Comparison of ENCODE assay signal across 19 cellular contexts in the genomic region with DNA sequence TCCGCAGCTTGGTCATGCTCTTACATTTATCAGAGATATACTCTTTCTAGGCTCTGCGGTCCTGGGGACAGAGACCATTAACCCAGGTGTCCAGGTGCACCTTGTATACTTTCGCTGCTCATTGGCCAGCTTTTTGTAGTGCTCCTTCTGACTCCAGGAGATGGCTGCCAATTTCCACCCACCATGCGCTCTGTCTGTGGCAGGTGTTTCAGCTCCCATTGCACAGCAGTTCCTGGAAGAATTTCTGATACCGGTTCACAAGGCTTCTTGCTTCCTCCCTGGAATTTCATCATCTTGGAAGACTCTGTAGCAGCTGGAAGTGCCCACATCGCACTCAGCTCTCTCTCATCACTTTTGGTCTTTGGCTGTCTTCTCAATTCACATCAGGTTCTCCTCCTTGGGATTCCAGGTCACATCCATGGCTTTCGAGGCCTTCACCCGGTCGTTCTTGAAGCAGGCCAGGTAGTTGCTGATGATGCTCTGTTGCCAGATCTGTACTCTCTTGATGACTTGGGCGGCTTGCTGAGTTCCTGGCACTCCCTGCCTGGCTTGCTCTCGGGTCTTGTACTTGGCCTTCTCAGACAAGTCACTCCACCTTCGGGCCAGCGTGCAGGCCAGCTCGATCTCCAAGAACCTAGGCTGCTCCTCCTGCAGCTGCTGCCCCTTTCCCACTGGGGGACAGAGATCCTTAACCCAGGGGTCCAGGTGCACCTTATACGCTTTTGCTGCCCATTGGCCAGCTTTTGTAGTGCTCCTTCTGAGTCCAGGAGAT. TPM values are rescaled to one million over a fixed set of nuclear protein-coding genes. Genes with fewer than 3 reads are reported as not detected.
DNase-seq lines count a peak whose midpoint lies in the region; ATAC-seq, FAIRE-seq and TF ChIP-seq lines count a peak whose summit lies in the region.
"Had no signal": no experiment of that assay in that cellular context is flagged by ENCODE, and none has a peak within 500 bp of the region (broad histone marks: within the 10 kb centered on the region; RNA-seq: fewer than 3 reads in every experiment).

No MANE protein-coding gene starts in this region.

- BruUV-seq in K562 (replicated peaks; lab: Mats Ljungman, UMichigan) (no TSS peak), mammary epithelial cell (replicated peaks; lab: Mats Ljungman, UMichigan) (no TSS peak)

- CTCF ChIA-PET in K562 (lab: Yijun Ruan, JAX; ENCODE audit: low intra/inter-chr PET ratio) (no interaction called here), mammary epithelial cell (lab: Charles Lee; ENCODE audit: low non-redundant PET) (no interaction called here)

- TF ChIP-seq POLR2A in K562 (conservative IDR thresholded peaks at IDR 0.05) (no peak), suprapubic skin (IDR thresholded peaks at IDR 0.05) (no peak)

- H3K4me3 Mint-ChIP-seq in neural progenitor cell = no peak overlapping the region
- H3K4me3 Mint-ChIP-seq: H9 had no signal

- no peaks in the 10 kb centered on the region for H4K20me1 ChIP-seq in K562 (replicated peaks; ENCODE audit: control insufficient read depth, insufficient read depth, low read length)
- H4K20me1 ChIP-seq in neural progenitor cell (ENCODE audit: low read depth) = no peaks in the 10 kb centered on the region
- no peaks in the 10 kb centered on the region for H4K20me1 ChIP-seq in mammary epithelial cell (ENCODE audit: insufficient read depth, low read length)
- H4K20me1 ChIP-seq: BLaER1 had no signal

- H3K79me2 ChIP-seq in K562 (ENCODE audit: control insufficient read depth, insufficient read depth, low read length) = no peaks in the 10 kb centered on the region
- no peaks in the 10 kb centered on the region for H3K79me2 ChIP-seq in neural progenitor cell (ENCODE audit: low read depth)
- no peaks in the 10 kb centered on the region for H3K79me2 ChIP-seq in mammary epithelial cell (ENCODE audit: insufficient read depth, low read length)

- POLR2A ChIA-PET in K562 (lab: Yijun Ruan, JAX) = interaction anchor here (0.9 kb wide), 1 partner anchor 97 kb away, joined by 3 read pairs; no protein-coding TSS in a partner anchor

- WGBS in K562 (ENCODE audit: insufficient coverage, low coverage, missing lambda C conversion rate) = 75% methylated on average over 15 of the region's 15 CpGs
- WGBS in suprapubic skin = 89% methylated on average over 15 of the region's 15 CpGs
- 79% methylated on average over 10 of the region's 15 CpGs for WGBS in mammary epithelial cell (ENCODE audit: low coverage, missing lambda C conversion rate)

- TF ChIP-seq EP300 in K562 (IDR thresholded peaks at IDR 0.05; ENCODE audit: low read length) (no peak), suprapubic skin (IDR thresholded peaks at IDR 0.05) (no peak)

- H3K4me1 ChIP-seq in K562 (replicated peaks in 1 of 2; ENCODE audit: control insufficient read depth in 2 of 2, insufficient read depth in 2 of 2, low read length in 2 of 2) (peaks cover 25 to 38% of the 10 kb centered on the region in 2 experiments), neural progenitor cell (no peaks in the 10 kb centered on the region), suprapubic skin (no peaks in the 10 kb centered on the region), mammary epithelial cell (ENCODE audit: insufficient read depth, low read length) (peaks cover 2% of the 10 kb centered on the region)
- H3K4me1 ChIP-seq: BLaER1 had no signal

- intact Hi-C loops in K562 (cut with micrococcal nuclease) = loop anchor here (5.0 kb wide), 1 partner anchor 41 kb away; the partner anchor contains the start of gene ARL8B
- intact Hi-C loops in mammary epithelial cell (cut with micrococcal nuclease) = no loop called here

- peak; percentile 42 for DNase-seq in activated CD8-positive, alpha-beta memory T cell treated with anti-CD3 and anti-CD28 coated beads, Interleukin-2, amount 50 U/mL, for 48 hours
- DNase-seq in activated CD8-positive, alpha-beta memory T cell treated with anti-CD3 and anti-CD28 coated beads for 24 hours = no peak
- DNase-seq in K562 (ENCODE audit: extremely low read depth in 1 of 4, low spot score in 3 of 4) (no peak), neural progenitor cell (ENCODE audit: low spot score) (no peak), suprapubic skin (ENCODE audit: low spot score in 2 of 2) (peak; percentile 45 to 64), mammary epithelial cell (no peak)
- no peak for DNase-seq in activated CD4-positive, CD25-positive, alpha-beta regulatory T cell (lab: John Stamatoyannopoulos, UW)
- DNase-seq: AML-193, Calu3, DMS 273 treated with DMSO at 0.1 percent for 48 hours, GOT3, H9 had no signal

- dilution Hi-C loops in mammary epithelial cell (cut with HindIII; ENCODE audit: low sequenced_read_pairs) = no loop called here

- H3K4me1 Mint-ChIP-seq in neural progenitor cell = peaks cover 5% of the 10 kb centered on the region

- no peaks in the 10 kb centered on the region for H3K27me3 ChIP-seq in K562 (ENCODE audit: control insufficient read depth in 2 of 2, insufficient read depth in 2 of 2, low read length in 2 of 2)
- H3K27me3 ChIP-seq in neural progenitor cell = no peaks in the 10 kb centered on the region
- H3K27me3 ChIP-seq in suprapubic skin = no peaks in the 10 kb centered on the region
- H3K27me3 ChIP-seq in mammary epithelial cell (ENCODE audit: insufficient read depth, low read length) = no peaks in the 10 kb centered on the region
- H3K27me3 ChIP-seq: BLaER1 had no signal

- peaks cover 2% of the 10 kb centered on the region for H3K9me1 ChIP-seq in K562 (ENCODE audit: control insufficient read depth, insufficient read depth, low read length)

- H3K4me2 ChIP-seq in K562 (ENCODE audit: insufficient read depth, low read length) (peak overlapping the region; percentile 50; the same call in 1 of the 2 replicates), neural progenitor cell (no peak overlapping the region), mammary epithelial cell (ENCODE audit: insufficient read depth, low read depth, low read length) (no peak overlapping the region)
- H3K4me2 ChIP-seq: BLaER1 had no signal

- H3K27me3 Mint-ChIP-seq in neural progenitor cell (ENCODE audit: insufficient read depth, low read depth) = no peaks in the 10 kb centered on the region

- H3K36me3 ChIP-seq in K562 (ENCODE audit: control insufficient read depth, insufficient read depth, low read length) = no peaks in the 10 kb centered on the region
- H3K36me3 ChIP-seq in neural progenitor cell = no peaks in the 10 kb centered on the region
- H3K36me3 ChIP-seq in suprapubic skin = no peaks in the 10 kb centered on the region
- H3K36me3 ChIP-seq in mammary epithelial cell (ENCODE audit: insufficient read depth, low read length) = no peaks in the 10 kb centered on the region
- H3K36me3 ChIP-seq: BLaER1 had no signal

- H3F3A ChIP-seq in neural progenitor cell (ENCODE audit: low read depth) = no peaks in the 10 kb centered on the region

- H2AFZ ChIP-seq in K562 (ENCODE audit: low read depth, low read length) (peak overlapping the region; percentile 85), neural progenitor cell (replicated peaks) (no peak overlapping the region), mammary epithelial cell (ENCODE audit: low read depth, low read length) (no peak overlapping the region)

- H3K4me3 ChIP-seq in K562 (no peak overlapping the region), neural progenitor cell (no peak overlapping the region), suprapubic skin (no peak overlapping the region), mammary epithelial cell (replicated peaks in 1 of 3; ENCODE audit: insufficient read depth in 1 of 3, low read depth in 2 of 3, low read length in 3 of 3) (no peak overlapping the region)
- H3K4me3 ChIP-seq: BLaER1, GM12878 had no signal

- TF ChIP-seq RAD21 in K562 (CRISPR knock-in tag; conservative IDR thresholded peaks at IDR 0.05 in 1 of 2, IDR thresholded peaks at IDR 0.05 in 1 of 2) = no peak

- H3K9me3 Mint-ChIP-seq in neural progenitor cell = no peaks in the 10 kb centered on the region
- H3K9me3 Mint-ChIP-seq: H9 had no signal

- FAIRE-seq in K562 (lab: Jason Lieb, UNC) = no peak
- FAIRE-seq: GM12878, GM18507, HepG2, HTR-8/SVneo had no signal

- TF ChIP-seq CTCF in K562 (IDR thresholded peaks at IDR 0.05 in 2 of 3, conservative IDR thresholded peaks at IDR 0.05 in 1 of 3; ENCODE audit: insufficient read depth in 2 of 3, low read depth in 1 of 3, low read length in 3 of 3) (no peak), neural progenitor cell (IDR thresholded peaks at IDR 0.05) (no peak), suprapubic skin (IDR thresholded peaks at IDR 0.05) (no peak), mammary epithelial cell (conservative IDR thresholded peaks at IDR 0.05 in 1 of 2, IDR thresholded peaks at IDR 0.05 in 1 of 2; ENCODE audit: extremely low read depth in 1 of 2, insufficient read depth in 1 of 2, low read depth in 1 of 2, low read length in 2 of 2) (no peak)

- peak overlapping the region; percentile 15 to 54; a peak in 2 of 4 replicates for H3K9ac ChIP-seq in K562 (ENCODE audit: insufficient read depth in 1 of 2, low read depth in 2 of 2, low read length in 2 of 2)
- H3K9ac ChIP-seq in neural progenitor cell = no peak overlapping the region
- H3K9ac ChIP-seq in mammary epithelial cell (ENCODE audit: insufficient read depth, low read length) = no peak overlapping the region
- H3K9ac ChIP-seq: BLaER1 had no signal

- H3K27ac Mint-ChIP-seq in neural progenitor cell = peak overlapping the region; percentile 17
- H3K27ac Mint-ChIP-seq: H9 had no signal

- H3K9me3 ChIP-seq in K562 (replicated peaks; ENCODE audit: control insufficient read depth, insufficient read depth, low read depth, low read length) = no peaks in the 10 kb centered on the region
- H3K9me3 ChIP-seq in neural progenitor cell (ENCODE audit: low read depth) = no peaks in the 10 kb centered on the region
- H3K9me3 ChIP-seq in suprapubic skin = no peaks in the 10 kb centered on the region
- H3K9me3 ChIP-seq in mammary epithelial cell (replicated peaks; ENCODE audit: insufficient read depth, low read length) = no peaks in the 10 kb centered on the region
- H3K9me3 ChIP-seq: BLaER1 had no signal

- ATAC-seq in K562 = no peak; the same call in 2 of the 3 replicates
- no peak for ATAC-seq in HG03571 (IDR thresholded peaks at IDR 0.05; ENCODE audit: unreplicated experiment)
- ATAC-seq: GM12878, HepG2 had no signal

- H3K27ac ChIP-seq in K562 (ENCODE audit: extremely low read depth, low read depth, low read length) = 0 out of 3 replicates have a peak overlapping the region, but pooled peaks have one; percentile 68
- no peak overlapping the region for H3K27ac ChIP-seq in neural progenitor cell
- H3K27ac ChIP-seq in suprapubic skin = no peak overlapping the region
- no peak overlapping the region for H3K27ac ChIP-seq in mammary epithelial cell (ENCODE audit: insufficient read depth, low read depth, low read length)
- H3K27ac ChIP-seq: 22Rv1, BLaER1 had no signal

- in situ Hi-C loops in K562 (cut with MboI) (no loop called here), mammary epithelial cell (cut with MboI; ENCODE audit: low sequenced_read_pairs in 2 of 2) (no loop called here)

- no peaks in the 10 kb centered on the region for H3K36me3 Mint-ChIP-seq in neural progenitor cell

RNA-seq across cellular contexts. Expression of gene ARL8B, which starts 41.1 kb away (rescaled TPM):
- total RNA-seq in K562 (2011; cell fraction: chromatin; rRNA removed; ENCODE audit: low replicate concordance) = 56.8 and 107 TPM in 2 replicates
- 39.1 and 40.5 TPM in 2 replicates for total RNA-seq in K562 (2011; cell fraction: nucleolus; rRNA removed)
- total RNA-seq in K562 (2011; cell fraction: nucleoplasm; rRNA removed) = 58.4 and 98.3 TPM in 2 replicates
- 26.7 and 28.5 TPM in 2 replicates for total RNA-seq in K562 (2014; rRNA removed)
- 85.8 and 97.1 TPM in 2 replicates for total RNA-seq in K562 (2014; rRNA removed; fragmentation: Illumina TruSeq; extraction: Trizol)
- total RNA-seq in K562 (2015; rRNA removed; fragmentation: Illumina TruSeq; extraction: Trizol) = 86.1 and 96.4 TPM in 2 replicates
- total RNA-seq in K562 (2021) = 73.1 and 77.2 TPM in 2 replicates
- polyA plus RNA-seq in K562 (2011; rRNA removed) = 54.2 and 92.2 TPM in 2 replicates
- polyA plus RNA-seq in K562 (2011; cell fraction: cytosol; rRNA removed) = 25.6 and 49.0 TPM in 2 replicates
- 51.2 and 66.2 TPM in 2 replicates for polyA plus RNA-seq in K562 (2011; cell fraction: nucleus; rRNA removed)
- polyA plus RNA-seq in K562 (2012) = 72.7 and 118 TPM in 2 replicates
- 79.2 and 99.4 TPM in 2 replicates for polyA plus RNA-seq in K562 (2014; fragmentation: Illumina TruSeq; extraction: Trizol)
- polyA plus RNA-seq in K562 (2014; fragmentation: Nextera tagmentation; extraction: Ambion mirVana) = 10 to 100 TPM; 47.8 to 49.6 TPM
- polyA plus RNA-seq in K562 (2014; rRNA removed) = 42.3 and 58.0 TPM in 2 replicates
- 37.4 and 44.6 TPM in 2 replicates for polyA minus RNA-seq in K562 (2011; rRNA and poly(A)+ RNA removed)
- polyA minus RNA-seq in K562 (2011; cell fraction: cytosol; rRNA and poly(A)+ RNA removed) = 36.6 and 38.2 TPM in 2 replicates
- 20.3 and 24.0 TPM in 2 replicates for polyA minus RNA-seq in K562 (2011; cell fraction: nucleus; rRNA and poly(A)+ RNA removed)
- 29.2 and 39.3 TPM in 2 replicates for total RNA-seq in neural progenitor cell (ENCODE audit: low replicate concordance)
- total RNA-seq in suprapubic skin = 10 to 100 TPM; 60.3 to 74.4 (median 66.0) TPM
- total RNA-seq in mammary epithelial cell = 10 to 100 TPM; 60.7 to 77.8 TPM
- 42.8 TPM for polyA plus RNA-seq in mammary epithelial cell
- polyA minus RNA-seq in mammary epithelial cell = 75.5 TPM

Comparison
In these comparisons a context has a peak if more than half of its experiments do, and no peak if none do; other contexts are left out.
1. DNase-seq: peak in activated CD8-positive, alpha-beta memory T cell treated with anti-CD3 and anti-CD28 coated beads, Interleukin-2, amount 50 U/mL, for 48 hours (single experiment) and suprapubic skin (2 of 2); none in activated CD8-positive, alpha-beta memory T cell treated with anti-CD3 and anti-CD28 coated beads for 24 hours (single experiment), K562 (0 of 4), neural progenitor cell (single experiment), activated CD4-positive, CD25-positive, alpha-beta regulatory T cell (0 of 4) and mammary epithelial cell (single experiment).
2. H3K9ac ChIP-seq: peak in K562 (2 of 2); none in neural progenitor cell (single experiment) and mammary epithelial cell (single experiment).